18 cellular contexts compared by ENCODE assay signal in genomic region chr22:40701259-40701658, GRCh38. TPM values are rescaled to one million over a fixed set of nuclear protein-coding genes. Genes with fewer than 3 reads are reported as not detected.
"Had no signal": no experiment of that assay in that cellular context is flagged by ENCODE, and none has a peak within 500 bp of the region (broad histone marks: within the 10 kb centered on the region; RNA-seq: fewer than 3 reads in every experiment).

No MANE protein-coding gene starts in this region.

RNA-seq across cellular contexts. Expression of gene MCHR1, which starts 22.0 kb away (rescaled TPM):
- total RNA-seq: activated B cell treated with CpG ODN at 0.5 μM for 24 hours; activated CD4-positive, alpha-beta memory T cell treated with anti-CD3 and anti-CD28 coated beads for 36 hours; activated CD4-positive, alpha-beta T cell treated with anti-CD3 and anti-CD28 coated beads, Interleukin-2, amount 10 ng/mL, durations not matched to agents 24 days and 14 days; activated CD8-positive, alpha-beta memory T cell treated with anti-CD3 and anti-CD28 coated beads for 36 hours; activated CD8-positive, alpha-beta T cell treated with anti-CD3 and anti-CD28 coated beads for 36 hours; activated naive CD4-positive, alpha-beta T cell treated with anti-CD3 and anti-CD28 coated beads for 36 hours; activated naive CD4-positive, alpha-beta T cell treated with anti-CD3 and anti-CD28 coated beads, Interleukin-2, amount 50 U/mL, for 72 hours; activated naive CD8-positive, alpha-beta T cell treated with anti-CD3 and anti-CD28 coated beads for 36 hours; activated T-cell treated with anti-CD3 and anti-CD28 coated beads, Interleukin-2, amount 50 U/mL, for 4 hours; activated T-cell treated with anti-CD3 and anti-CD28 coated beads, Interleukin-2, amount 50 U/mL, for 72 hours; activated T-helper 1 cell treated with anti-CD3 and anti-CD28 coated beads, Interleukin-12 subunit alpha, Interleukin-12 subunit beta, Interleukin-2, Interleukin-4 antibody, amounts not matched to agents 30 ng/mL and 10 ng/mL and 1 ng/mL, durations not matched to agents 14 hours and 24 hours and 36 hours; activated T-helper 17 cell treated with anti-CD3 and anti-CD28 coated beads, Interleukin-2, amount 50 U/mL, for 72 hours; body of pancreas; breast epithelium; T-helper 1 cell treated with Interleukin-12 subunit alpha and Interleukin-12 subunit beta and Interleukin-4 antibody, amounts not matched to agents 30 ng/mL and 1 ng/mL, for 36 hours; T-helper 17 cell; T-helper 2 cell treated with Interferon-gamma antibody and Interleukin-4, amounts not matched to agents 100 ng/mL and 5 ng/mL, for 36 hours had no signal
- polyA plus RNA-seq: aorta had no signal
